Comparison of ENCODE assay signal across 26 cellular contexts in genomic region chr15:31525988-31526665, GRCh38.
"Had no signal": no experiment of that assay in that cellular context is flagged by ENCODE, and none has a peak within 500 bp of the region (broad histone marks: within the 10 kb centered on the region; RNA-seq: fewer than 3 reads in every experiment).

No MANE protein-coding gene starts in this region.

- H3K27ac ChIP-seq: brain microvascular endothelial cell, epithelial cell of prostate, WERI-Rb-1 had no signal

- H3K27me3 ChIP-seq: brain microvascular endothelial cell, esophagus squamous epithelium, gastroesophageal sphincter had no signal

- H3K4me1 Mint-ChIP-seq: activated B cell treated with CpG ODN at 0.5 μM for 24 hours; activated T-helper 17 cell treated with anti-CD3 and anti-CD28 coated beads, Interleukin-2, amount 50 U/mL, for 72 hours had no signal

- H3K9me3 ChIP-seq: esophagus squamous epithelium, gastroesophageal sphincter had no signal

- H3K4me3 Mint-ChIP-seq: activated B cell treated with CpG ODN at 0.5 μM for 24 hours; activated CD8-positive, alpha-beta T cell treated with anti-CD3 and anti-CD28 coated beads for 36 hours; activated naive CD8-positive, alpha-beta T cell; activated T-cell treated with anti-CD3 and anti-CD28 coated beads, Interleukin-2, amount 50 U/mL, for 4 hours; activated T-helper 17 cell treated with anti-CD3 and anti-CD28 coated beads, Interleukin-2, amount 50 U/mL, for 72 hours; T-helper 17 cell; T-helper 2 cell treated with Interferon-gamma antibody and Interleukin-4, amounts not matched to agents 5 μg/mL and 100 μg/mL, for 36 hours had no signal

- H3K27me3 Mint-ChIP-seq: activated CD8-positive, alpha-beta T cell treated with anti-CD3 and anti-CD28 coated beads for 36 hours had no signal

- H3K4me1 ChIP-seq: esophagus squamous epithelium, gastroesophageal sphincter had no signal

- H3K27ac Mint-ChIP-seq: activated B cell treated with CpG ODN at 0.5 μM for 24 hours; activated CD8-positive, alpha-beta T cell treated with anti-CD3 and anti-CD28 coated beads for 36 hours; activated naive CD8-positive, alpha-beta T cell; activated T-helper 17 cell treated with anti-CD3 and anti-CD28 coated beads, Interleukin-2, amount 50 U/mL, for 72 hours; T-helper 17 cell; T-helper 2 cell treated with Interferon-gamma antibody and Interleukin-4, amounts not matched to agents 5 μg/mL and 100 μg/mL, for 36 hours had no signal

- H3K9me3 Mint-ChIP-seq: activated B cell treated with CpG ODN at 0.5 μM for 24 hours; activated CD8-positive, alpha-beta T cell treated with anti-CD3 and anti-CD28 coated beads for 36 hours; activated T-cell treated with anti-CD3 and anti-CD28 coated beads, Interleukin-2, amount 50 U/mL, for 4 hours; activated T-helper 17 cell treated with anti-CD3 and anti-CD28 coated beads, Interleukin-2, amount 50 U/mL, for 72 hours; T-helper 2 cell treated with Interferon-gamma antibody and Interleukin-4, amounts not matched to agents 5 μg/mL and 100 μg/mL, for 36 hours had no signal

- ATAC-seq: activated CD4-positive, CD25-positive, alpha-beta regulatory T cell treated with anti-CD3 and anti-CD28 coated beads, Interleukin-2, amount 50 U/mL, for 24 hours; activated CD8-positive, alpha-beta T cell treated with anti-CD3 and anti-CD28 coated beads for 36 hours; activated T-cell treated with anti-CD3 and anti-CD28 coated beads, Interleukin-2, amount 50 U/mL, for 4 hours; activated T-helper 17 cell treated with anti-CD3 and anti-CD28 coated beads, Interleukin-2, amount 50 U/mL, for 72 hours; gastroesophageal sphincter; T-helper 17 cell had no signal

- H3K36me3 ChIP-seq: brain microvascular endothelial cell, esophagus squamous epithelium, WERI-Rb-1 had no signal

- DNase-seq: activated B cell treated with CpG ODN at 0.5 μM for 24 hours; activated CD4-positive, alpha-beta T cell treated with anti-CD3 and anti-CD28 coated beads for 48 hours; activated CD4-positive, alpha-beta T cell treated with anti-CD3 and anti-CD28 coated beads, Interleukin-2, amount 50 U/mL, for 1 hour; activated CD4-positive, alpha-beta T cell treated with anti-CD3 and anti-CD28 coated beads, Interleukin-2, amount 50 U/mL, for 48 hours; activated CD8-positive, alpha-beta memory T cell treated with anti-CD3 and anti-CD28 coated beads for 24 hours; activated CD8-positive, alpha-beta T cell treated with anti-CD3 and anti-CD28 coated beads for 36 hours; activated gamma-delta T cell; activated naive CD4-positive, alpha-beta T cell treated with anti-CD3 and anti-CD28 coated beads, Interleukin-2, amount 50 U/mL, for 16 hours; activated naive CD4-positive, alpha-beta T cell treated with Interleukin-2 at 50 U/mL for 16 hours; activated T-cell treated with anti-CD3 and anti-CD28 coated beads, Interleukin-2, amount 50 U/mL, for 4 hours; amniotic stem cell; anterior cingulate cortex; brain microvascular endothelial cell; effector CD8-positive, alpha-beta T cell; esophagus squamous epithelium; foreskin melanocyte; T-helper 1 cell; T-helper 17 cell; T1000; WERI-Rb-1 had no signal
